8 cellular contexts compared by ENCODE assay signal in the genomic region with DNA sequence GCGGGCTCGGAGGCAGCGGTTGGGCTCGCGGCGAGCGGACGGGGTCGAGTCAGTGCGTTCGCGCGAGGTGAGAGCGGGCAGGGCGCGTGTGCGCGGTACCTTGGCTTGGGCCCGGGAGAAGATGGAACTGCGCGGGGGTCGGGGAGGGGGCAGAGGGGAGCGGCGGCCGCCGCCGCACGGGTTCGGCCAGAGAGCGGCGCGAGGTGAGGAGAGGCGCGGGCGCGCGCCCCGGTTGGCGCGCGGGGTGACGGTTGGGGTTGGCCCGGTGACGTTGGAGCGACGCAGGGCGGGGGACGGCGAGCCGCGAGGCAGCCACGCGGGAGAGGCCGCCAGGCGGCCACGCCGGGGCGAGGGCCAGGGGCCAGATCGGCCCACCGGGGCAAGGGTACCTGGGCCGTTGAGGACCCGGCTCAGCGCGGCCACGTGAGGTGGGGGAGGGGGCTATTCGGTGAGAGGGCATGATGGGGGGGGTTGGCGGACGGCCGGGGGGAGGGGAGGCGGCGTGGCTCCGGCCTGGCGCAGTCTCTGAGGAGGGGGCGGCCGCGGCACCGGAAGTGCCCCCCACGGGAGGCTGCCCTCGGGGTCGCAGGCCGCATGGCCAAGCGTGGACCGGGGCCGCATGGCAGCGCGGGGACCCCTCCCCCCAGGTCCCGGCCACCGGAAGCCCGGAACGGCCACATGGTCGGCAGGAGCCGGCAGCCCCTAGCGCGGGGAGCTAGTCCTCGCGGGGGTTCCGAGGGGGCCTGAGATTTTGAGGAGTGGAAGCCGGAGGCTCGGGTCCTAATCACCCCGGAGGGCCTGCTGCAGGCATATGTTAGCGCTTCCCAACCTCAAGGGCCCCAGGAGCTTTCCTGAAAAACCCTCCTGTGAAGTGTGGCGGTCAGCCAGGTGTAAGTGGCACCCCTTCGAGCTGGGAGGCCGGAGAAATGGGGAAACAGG. TPM values are rescaled to one million over a fixed set of nuclear protein-coding genes. Genes with fewer than 3 reads are reported as not detected.
DNase-seq lines count a peak whose midpoint lies in the region; ATAC-seq and TF ChIP-seq lines count a peak whose summit lies in the region.

No MANE protein-coding gene starts in this region.

- H3K36me3 Mint-ChIP-seq in activated naive CD4-positive, alpha-beta T cell treated with anti-CD3 and anti-CD28 coated beads for 36 hours (ENCODE audit: low read depth) = peaks cover 48% of the 10 kb centered on the region
- H3K36me3 Mint-ChIP-seq in osteocyte (ENCODE audit: unreplicated experiment) = peaks cover 30% of the 10 kb centered on the region

- TF ChIP-seq CTCF in OCI-LY7 (conservative IDR thresholded peaks at IDR 0.05; ENCODE audit: low read length) (no peak), osteocyte (IDR thresholded peaks at IDR 0.05) (peak; percentile 14)

- H3K4me3 Mint-ChIP-seq in activated naive CD4-positive, alpha-beta T cell treated with anti-CD3 and anti-CD28 coated beads for 36 hours = peak overlapping the region; percentile 86
- peak overlapping the region; percentile 85 for H3K4me3 Mint-ChIP-seq in osteocyte (ENCODE audit: unreplicated experiment)

- H3K4me1 ChIP-seq in OCI-LY7 (ENCODE audit: insufficient read depth, low read length, poor library complexity, severe bottlenecking) = peaks cover 45% of the 10 kb centered on the region

- ATAC-seq in Right ventricle myocardium inferior = peak; percentile 12

- peak overlapping the region; percentile 77 for H3K4me2 ChIP-seq in OCI-LY7 (ENCODE audit: low read length)

- intact Hi-C loops in OCI-LY7 (cut with micrococcal nuclease; ENCODE audit: unreplicated experiment) = loop anchor here (1.0 to 2.0 kb wide), 3 partner anchors 21 to 94 kb away; partner anchors contain the start of genes ELP5 and NEURL4
- intact Hi-C loops in activated naive CD4-positive, alpha-beta T cell treated with anti-CD3 and anti-CD28 coated beads for 36 hours (cut with micrococcal nuclease) = loop anchor here (1.0 to 5.0 kb wide), 19 partner anchors 7 to 579 kb away; partner anchors contain the start of genes ACAP1, CYB5D1, DVL2 and ELP5
- intact Hi-C loops in Right ventricle myocardium inferior (cut with DNase I) = loop anchor here (5.0 kb wide), 1 partner anchor 66 kb away; the partner anchor contains the start of gene GABARAP

- no TSS peak for BruUV-seq in OCI-LY7 (replicated peaks; lab: Mats Ljungman, UMichigan)

- H3K36me3 ChIP-seq in OCI-LY7 (ENCODE audit: insufficient read depth, low read length) = peaks cover 53% of the 10 kb centered on the region

- no peak overlapping the region for H2AFZ ChIP-seq in OCI-LY7 (ENCODE audit: low read length)

- peaks cover 43% of the 10 kb centered on the region for H3K79me2 ChIP-seq in OCI-LY7 (ENCODE audit: insufficient read depth, low read depth, low read length)

- no peaks in the 10 kb centered on the region for H3K9me3 Mint-ChIP-seq in activated naive CD4-positive, alpha-beta T cell treated with anti-CD3 and anti-CD28 coated beads for 36 hours
- H3K9me3 Mint-ChIP-seq in osteocyte (ENCODE audit: unreplicated experiment) = no peaks in the 10 kb centered on the region

- no peaks in the 10 kb centered on the region for H3K9me3 ChIP-seq in OCI-LY7 (ENCODE audit: low read length)

- CTCF ChIA-PET in OCI-LY7 (lab: Charles Lee; ENCODE audit: unreplicated experiment) = no interaction called here
- CTCF ChIA-PET in activated naive CD4-positive, alpha-beta T cell treated with anti-CD3 and anti-CD28 coated beads for 36 hours (lab: Charles Lee) = interaction anchor here (0.9 kb wide), 1 partner anchor 29 kb away, joined by 4 read pairs; the partner anchor contains the start of gene ACAP1

- H3K4me1 Mint-ChIP-seq in activated naive CD4-positive, alpha-beta T cell treated with anti-CD3 and anti-CD28 coated beads for 36 hours (ENCODE audit: low read depth) = peaks cover 44% of the 10 kb centered on the region
- H3K4me1 Mint-ChIP-seq in osteocyte (ENCODE audit: unreplicated experiment) = peaks cover 30% of the 10 kb centered on the region

- POLR2A ChIA-PET in OCI-LY7 (lab: Charles Lee) = interaction anchor here (0.8 to 3.2 kb wide), 3 partner anchors 12 to 29 kb away, joined by 3 to 8 read pairs (median 5); partner anchors contain the start of genes ACAP1 and NEURL4

- H3K9me2 ChIP-seq in OCI-LY7 (ENCODE audit: insufficient read depth, low read length) = no peaks in the 10 kb centered on the region

- H3K27ac Mint-ChIP-seq in activated naive CD4-positive, alpha-beta T cell treated with anti-CD3 and anti-CD28 coated beads for 36 hours = peak overlapping the region; percentile 96
- peak overlapping the region; percentile 100 for H3K27ac Mint-ChIP-seq in osteocyte (ENCODE audit: unreplicated experiment)

- H3K27ac ChIP-seq in OCI-LY7 (ENCODE audit: low read depth, low read length, poor library complexity, severe bottlenecking) = peak overlapping the region; percentile 95

- DNase-seq in NCI-H2227 (lab: John Stamatoyannopoulos, UW; ENCODE audit: unreplicated experiment) (peak; percentile 54), NCI-H2227 treated with DMSO at 0.1 percent for 48 hours (lab: John Stamatoyannopoulos, UW) (no peak), OCI-LY7 (ENCODE audit: low spot score) (peak; percentile 69), Right ventricle myocardium inferior (ENCODE audit: missing footprints) (no peak), osteocyte (ENCODE audit: extremely low spot score, unreplicated experiment) (no peak), amniotic stem cell (lab: John Stamatoyannopoulos, UW) (no peak), OCI-M2 (lab: John Stamatoyannopoulos, UW; ENCODE audit: unreplicated experiment) (no peak)
- DNase-seq in activated naive CD4-positive, alpha-beta T cell treated with anti-CD3 and anti-CD28 coated beads for 36 hours = peak; percentile 56

- H3K4me3 ChIP-seq in OCI-LY7 (ENCODE audit: low read depth, low read length, poor library complexity, severe bottlenecking) = peak overlapping the region; percentile 99

- H4K20me1 ChIP-seq in OCI-LY7 (ENCODE audit: insufficient read depth, low read length) = peaks cover 24% of the 10 kb centered on the region

- no peaks in the 10 kb centered on the region for H3K27me3 Mint-ChIP-seq in activated naive CD4-positive, alpha-beta T cell treated with anti-CD3 and anti-CD28 coated beads for 36 hours (ENCODE audit: low read depth)
- no peaks in the 10 kb centered on the region for H3K27me3 Mint-ChIP-seq in osteocyte (ENCODE audit: unreplicated experiment)

RNA-seq across cellular contexts. Expression of gene EIF5A, which starts 0.5 kb away (rescaled TPM):
- total RNA-seq in OCI-LY7 (2014; rRNA removed; shearing (Covaris generic)) = 491 and 519 TPM in 2 replicates
- total RNA-seq in OCI-LY7 (2022) (692 and 803 TPM in 2 replicates), Right ventricle myocardium inferior (326 TPM), osteocyte (352 and 359 TPM in 2 replicates)
- total RNA-seq in activated naive CD4-positive, alpha-beta T cell treated with anti-CD3 and anti-CD28 coated beads for 36 hours = 100 to 1,000 TPM; 757 to 792 TPM

RNA-seq across cellular contexts. Expression of gene GPS2, which starts 7.2 kb away (rescaled TPM):
- total RNA-seq in OCI-LY7 (2014; rRNA removed; shearing (Covaris generic)) = 70.4 and 70.5 TPM in 2 replicates
- 75.0 and 80.8 TPM in 2 replicates for total RNA-seq in OCI-LY7 (2022)
- total RNA-seq in activated naive CD4-positive, alpha-beta T cell treated with anti-CD3 and anti-CD28 coated beads for 36 hours = 10 to 100 TPM; 28.2 to 32.2 TPM
- total RNA-seq in Right ventricle myocardium inferior = 70.3 TPM
- total RNA-seq in osteocyte = 54.9 and 61.9 TPM in 2 replicates

RNA-seq across cellular contexts. Expression of gene YBX2, which starts 13.5 kb away (rescaled TPM):
- 9.8 and 12.8 TPM in 2 replicates for total RNA-seq in OCI-LY7 (2014; rRNA removed; shearing (Covaris generic))
- total RNA-seq in OCI-LY7 (2022) = 6.7 and 11.8 TPM in 2 replicates
- under 1 TPM; 0.45 to 0.52 TPM for total RNA-seq in activated naive CD4-positive, alpha-beta T cell treated with anti-CD3 and anti-CD28 coated beads for 36 hours
- 0.81 TPM for total RNA-seq in Right ventricle myocardium inferior
- total RNA-seq in osteocyte = 0.40 TPM in 1 of 2 replicates, not detected in the other

RNA-seq across cellular contexts. Expression of gene NEURL4, which starts 21.2 kb away (rescaled TPM):
- total RNA-seq in OCI-LY7 (2014; rRNA removed; shearing (Covaris generic)) = 30.2 and 34.7 TPM in 2 replicates
- 50.2 and 66.8 TPM in 2 replicates for total RNA-seq in OCI-LY7 (2022)
- total RNA-seq in activated naive CD4-positive, alpha-beta T cell treated with anti-CD3 and anti-CD28 coated beads for 36 hours = 10 to 100 TPM; 21.9 to 22.5 TPM
- 30.8 TPM for total RNA-seq in Right ventricle myocardium inferior
- total RNA-seq in osteocyte = 38.0 and 45.1 TPM in 2 replicates

RNA-seq across cellular contexts. Expression of gene SLC2A4, which starts 26.4 kb away (rescaled TPM):
- 0.49 and 0.63 TPM in 2 replicates for total RNA-seq in OCI-LY7 (2014; rRNA removed; shearing (Covaris generic))
- total RNA-seq in OCI-LY7 (2022) (0.30 and 0.61 TPM in 2 replicates), Right ventricle myocardium inferior (119 TPM), osteocyte (0.59 and 0.63 TPM in 2 replicates)
- under 1 TPM; 0.19 to 0.37 TPM for total RNA-seq in activated naive CD4-positive, alpha-beta T cell treated with anti-CD3 and anti-CD28 coated beads for 36 hours

Comparison
In these comparisons a context has a peak if more than half of its experiments do, and no peak if none do; other contexts are left out.
1. DNase-seq: peak in NCI-H2227 (single experiment), OCI-LY7 (single experiment) and activated naive CD4-positive, alpha-beta T cell treated with anti-CD3 and anti-CD28 coated beads for 36 hours (single experiment); none in NCI-H2227 treated with DMSO at 0.1 percent for 48 hours (single experiment), Right ventricle myocardium inferior (single experiment), osteocyte (single experiment), amniotic stem cell (single experiment) and OCI-M2 (single experiment).